8 cellular contexts compared by ENCODE assay signal in the genomic region with DNA sequence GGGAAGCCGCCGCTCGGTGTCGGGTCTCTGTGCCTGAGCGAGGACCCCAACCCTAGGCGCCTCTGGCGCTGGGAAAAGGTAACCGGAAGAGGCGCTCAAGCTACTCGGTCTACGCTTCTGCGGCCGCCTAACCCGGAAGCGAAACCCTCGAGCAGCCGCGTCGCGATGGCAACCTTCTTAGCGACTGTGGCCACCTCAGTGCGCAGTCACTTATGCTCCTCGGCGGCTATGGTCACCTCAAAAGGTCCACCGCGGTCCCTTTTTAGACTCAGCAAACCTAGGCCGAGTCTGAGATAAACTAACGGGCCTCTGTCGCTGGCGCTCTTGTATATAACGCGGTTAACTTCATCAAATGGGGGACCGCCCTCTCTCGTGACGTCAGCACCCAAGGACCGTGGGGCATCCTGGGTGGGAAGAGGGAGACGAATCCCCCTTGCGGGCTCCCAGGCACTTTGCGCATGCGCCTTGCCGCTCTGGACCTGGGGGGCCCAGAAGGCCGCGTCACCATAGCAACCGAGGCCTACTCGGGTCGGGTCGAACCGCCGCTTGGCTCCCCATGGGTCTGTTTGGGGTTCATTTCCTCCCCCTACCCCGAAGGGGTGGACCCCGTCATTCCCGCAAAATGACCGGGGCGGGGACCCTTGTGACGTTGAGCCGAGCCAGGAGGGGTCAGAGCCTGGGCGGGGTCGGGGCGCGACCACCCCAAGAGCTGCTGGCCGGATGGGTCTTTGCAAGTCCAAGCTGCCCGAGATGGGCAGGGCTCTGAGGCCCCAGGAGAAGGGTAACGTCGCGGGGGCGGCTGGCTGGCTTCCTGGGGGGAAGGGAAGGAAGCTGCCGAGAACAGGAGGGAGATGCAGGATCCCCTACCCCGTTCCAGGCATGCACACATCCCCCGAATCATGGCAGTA. TPM values are rescaled to one million over a fixed set of nuclear protein-coding genes. Genes with fewer than 3 reads are reported as not detected.
DNase-seq lines count a peak whose midpoint lies in the region; ATAC-seq and TF ChIP-seq lines count a peak whose summit lies in the region.

A gene with protein sequence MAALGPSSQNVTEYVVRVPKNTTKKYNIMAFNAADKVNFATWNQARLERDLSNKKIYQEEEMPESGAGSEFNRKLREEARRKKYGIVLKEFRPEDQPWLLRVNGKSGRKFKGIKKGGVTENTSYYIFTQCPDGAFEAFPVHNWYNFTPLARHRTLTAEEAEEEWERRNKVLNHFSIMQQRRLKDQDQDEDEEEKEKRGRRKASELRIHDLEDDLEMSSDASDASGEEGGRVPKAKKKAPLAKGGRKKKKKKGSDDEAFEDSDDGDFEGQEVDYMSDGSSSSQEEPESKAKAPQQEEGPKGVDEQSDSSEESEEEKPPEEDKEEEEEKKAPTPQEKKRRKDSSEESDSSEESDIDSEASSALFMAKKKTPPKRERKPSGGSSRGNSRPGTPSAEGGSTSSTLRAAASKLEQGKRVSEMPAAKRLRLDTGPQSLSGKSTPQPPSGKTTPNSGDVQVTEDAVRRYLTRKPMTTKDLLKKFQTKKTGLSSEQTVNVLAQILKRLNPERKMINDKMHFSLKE (minus strand): TSS at position 91 of the 908 bp plus-strand sequence. CDS start 169 bp downstream, outside the sequence.

- H3K27ac Mint-ChIP-seq in activated naive CD8-positive, alpha-beta T cell = peak within 1 kb of the TSS; percentile 93
- H3K27ac Mint-ChIP-seq in glutamatergic neuron (ENCODE audit: unreplicated experiment) (peak within 1 kb of the TSS; percentile 87), osteocyte (ENCODE audit: unreplicated experiment) (peak within 1 kb of the TSS; percentile 98)

- no peaks in the 10 kb centered on the region for H3K9me3 Mint-ChIP-seq in activated naive CD8-positive, alpha-beta T cell (ENCODE audit: low read depth)
- peaks cover 6% of the 10 kb centered on the region for H3K9me3 Mint-ChIP-seq in glutamatergic neuron (ENCODE audit: unreplicated experiment)
- no peaks in the 10 kb centered on the region for H3K9me3 Mint-ChIP-seq in osteocyte (ENCODE audit: unreplicated experiment)

- H3K9me3 ChIP-seq in thymus (ENCODE audit: control insufficient read depth) = no peaks in the 10 kb centered on the region

- under 1% methylated on average over 69 of the region's 69 CpGs for WGBS in thymus

- H3K4me1 ChIP-seq in thymus (ENCODE audit: control insufficient read depth, insufficient read depth, low read length) = peaks cover 7% of the 10 kb centered on the region

- H3K36me3 Mint-ChIP-seq in activated naive CD8-positive, alpha-beta T cell = peaks cover 5% of the 10 kb centered on the region
- no peaks in the 10 kb centered on the region for H3K36me3 Mint-ChIP-seq in glutamatergic neuron (ENCODE audit: unreplicated experiment)
- H3K36me3 Mint-ChIP-seq in osteocyte (ENCODE audit: unreplicated experiment) = peaks cover 9% of the 10 kb centered on the region

- no peaks in the 10 kb centered on the region for H3K27me3 Mint-ChIP-seq in activated naive CD8-positive, alpha-beta T cell
- H3K27me3 Mint-ChIP-seq in glutamatergic neuron (ENCODE audit: unreplicated experiment) (no peaks in the 10 kb centered on the region), osteocyte (ENCODE audit: unreplicated experiment) (no peaks in the 10 kb centered on the region)

- peak within 1 kb of the TSS; percentile 72 for H3K27ac ChIP-seq in thymus (ENCODE audit: low read depth)

- peaks cover 20% of the 10 kb centered on the region for H3K4me1 Mint-ChIP-seq in activated naive CD8-positive, alpha-beta T cell (ENCODE audit: low read depth)
- H3K4me1 Mint-ChIP-seq in glutamatergic neuron (ENCODE audit: low read depth, unreplicated experiment) (peaks cover 9% of the 10 kb centered on the region), osteocyte (ENCODE audit: unreplicated experiment) (peaks cover 22% of the 10 kb centered on the region)

- H3K27me3 ChIP-seq in GM06990 (replicated peaks; ENCODE audit: control insufficient read depth, insufficient read depth, low read length) = no peaks in the 10 kb centered on the region
- no peaks in the 10 kb centered on the region for H3K27me3 ChIP-seq in thymus (ENCODE audit: control insufficient read depth, insufficient read depth)

- TF ChIP-seq CTCF in GM06990 (IDR thresholded peaks at IDR 0.05; ENCODE audit: insufficient read depth, low read length, poor library complexity, severe bottlenecking) (peak; percentile 24), glutamatergic neuron (IDR thresholded peaks at IDR 0.05; ENCODE audit: partially characterized antibody, unreplicated experiment) (no peak), osteocyte (IDR thresholded peaks at IDR 0.05) (no peak)

- H3K4me3 ChIP-seq in GM06990 (replicated peaks; ENCODE audit: low read depth, low read length) = peak within 1 kb of the TSS; percentile 87
- H3K4me3 ChIP-seq in thymus (ENCODE audit: low read length) = peak within 1 kb of the TSS; percentile 54

- peak; percentile 74 for ATAC-seq in HG02571 (IDR thresholded peaks at IDR 0.05; ENCODE audit: unreplicated experiment)

- H3K36me3 ChIP-seq in GM06990 (ENCODE audit: control insufficient read depth, insufficient read depth, low read length) (peaks cover 11% of the 10 kb centered on the region), thymus (ENCODE audit: control insufficient read depth, insufficient read depth) (peaks cover 10% of the 10 kb centered on the region)

- H3K4me3 Mint-ChIP-seq in activated naive CD8-positive, alpha-beta T cell = peak within 1 kb of the TSS; percentile 95
- H3K4me3 Mint-ChIP-seq in glutamatergic neuron (ENCODE audit: unreplicated experiment) (peak within 1 kb of the TSS; percentile 90), osteocyte (ENCODE audit: unreplicated experiment) (peak within 1 kb of the TSS; percentile 95)

- DNase-seq in GM06990 (ENCODE audit: extremely low read depth, insufficient read length) (peak; percentile 92), NCI-H1105 (lab: John Stamatoyannopoulos, UW) (peak; percentile 92), SKM-1 treated with dmso at 0.1 percent for 144 hours (lab: John Stamatoyannopoulos, UW; ENCODE audit: unreplicated experiment) (peak; percentile 87), glutamatergic neuron (peak; percentile 97), osteocyte (ENCODE audit: extremely low spot score, unreplicated experiment) (peak; percentile 99)

RNA-seq across cellular contexts. Expression of the gene that starts here (rescaled TPM):
- total RNA-seq in glutamatergic neuron (ENCODE audit: unreplicated experiment) = 56.0 TPM
- total RNA-seq in osteocyte = 62.0 and 65.8 TPM in 2 replicates
- 41.5 TPM for polyA plus RNA-seq in thymus

Comparison
In these comparisons a context has a peak if more than half of its experiments do, and no peak if none do; other contexts are left out.
1. Peak in every context shown above with its lines: DNase-seq, ATAC-seq, H3K4me3 ChIP-seq and H3K27ac ChIP-seq.